Comparison of ENCODE assay signal across 2 cellular contexts in genomic region chr3:7710284-7710683, GRCh38.
TF ChIP-seq lines count a peak whose summit lies in the region.

No MANE protein-coding gene starts in this region.

TF ChIP-seq in HCT116, 20 proteins besides CTCF, POLR2A, EP300 and RAD21 (continued from another document):
- TF ChIP-seq REST (IDR thresholded peaks at IDR 0.05; ENCODE audit: low read depth) (no peak), YY1 (IDR thresholded peaks at IDR 0.05; ENCODE audit: extremely low read depth, insufficient replicate concordance, low read depth, low read length) (no peak)

TF ChIP-seq in endothelial cell of umbilical vein, 7 proteins besides CTCF, POLR2A, EP300 and RAD21 (continued from another document):
- TF ChIP-seq MAX (IDR thresholded peaks at IDR 0.05; ENCODE audit: insufficient read depth, insufficient read length) (no peak), POLR2AphosphoS5 (IDR thresholded peaks at IDR 0.05; ENCODE audit: insufficient read depth, low read depth, low read length) (no peak), FOS (IDR thresholded peaks at IDR 0.05; ENCODE audit: borderline replicate concordance, insufficient read depth, low read length) (no peak), GATA2 (IDR thresholded peaks at IDR 0.05; ENCODE audit: insufficient read depth, insufficient read length, low read depth, low read length) (no peak)
TF ChIP-seq in endothelial cell of umbilical vein: peak in this region for 0.
